Comparison of ENCODE assay signal across 34 cellular contexts in genomic region chr15:64519897-64520296, GRCh38. TPM values are rescaled to one million over a fixed set of nuclear protein-coding genes. Genes with fewer than 3 reads are reported as not detected.
DNase-seq lines count a peak whose midpoint lies in the region; ATAC-seq and TF ChIP-seq lines count a peak whose summit lies in the region.
"Had no signal": no experiment of that assay in that cellular context is flagged by ENCODE, and none has a peak within 500 bp of the region (broad histone marks: within the 10 kb centered on the region; RNA-seq: fewer than 3 reads in every experiment).

No MANE protein-coding gene starts in this region.

- H3K27ac Mint-ChIP-seq in endodermal cell (no peak overlapping the region), type B pancreatic cell (peak overlapping the region; percentile 15)
- H3K27ac Mint-ChIP-seq: activated CD8-positive, alpha-beta T cell treated with anti-CD3 and anti-CD28 coated beads, Interleukin-2, amount 10 ng/mL, durations not matched to agents 7 days and 5 days; activated naive CD8-positive, alpha-beta T cell treated with anti-CD3 and anti-CD28 coated beads, Interleukin-2, amount 10 ng/mL, durations not matched to agents 7 days and 5 days; B cell; nephron progenitor cell had no signal

- TF ChIP-seq CTCF in RWPE2 (IDR thresholded peaks at IDR 0.05; ENCODE audit: poor library complexity, severe bottlenecking) (peak; percentile 24), endodermal cell (conservative IDR thresholded peaks at IDR 0.05) (peak; percentile 50), type B pancreatic cell (conservative IDR thresholded peaks at IDR 0.05) (no peak), upper lobe of right lung (IDR thresholded peaks at IDR 0.05) (no peak)

- H3K9me3 Mint-ChIP-seq in endodermal cell (no peaks in the 10 kb centered on the region), type B pancreatic cell (no peaks in the 10 kb centered on the region)
- H3K9me3 Mint-ChIP-seq: activated naive CD8-positive, alpha-beta T cell treated with anti-CD3 and anti-CD28 coated beads, Interleukin-2, amount 10 ng/mL, durations not matched to agents 7 days and 5 days; nephron progenitor cell had no signal

- no peak overlapping the region for H3K4me3 Mint-ChIP-seq in endodermal cell
- no peak overlapping the region for H3K4me3 Mint-ChIP-seq in type B pancreatic cell
- H3K4me3 Mint-ChIP-seq: activated CD8-positive, alpha-beta T cell treated with anti-CD3 and anti-CD28 coated beads, Interleukin-2, amount 10 ng/mL, durations not matched to agents 7 days and 5 days; activated naive CD8-positive, alpha-beta T cell treated with anti-CD3 and anti-CD28 coated beads, Interleukin-2, amount 10 ng/mL, durations not matched to agents 7 days and 5 days; B cell; nephron progenitor cell had no signal

- H3K9me3 ChIP-seq in RWPE2 (ENCODE audit: severe bottlenecking) (no peaks in the 10 kb centered on the region), endodermal cell (ENCODE audit: control insufficient read depth, low read length) (no peaks in the 10 kb centered on the region), upper lobe of right lung (no peaks in the 10 kb centered on the region)
- H3K9me3 ChIP-seq: esophagus squamous epithelium, gastrocnemius medialis, mucosa of descending colon, thyroid gland had no signal

- H3K36me3 ChIP-seq in RWPE2 (ENCODE audit: low read depth) (peaks cover 17% of the 10 kb centered on the region; the same call in 1 of the 2 replicates), endodermal cell (ENCODE audit: control insufficient read depth, insufficient read depth, low read length) (peaks cover 14% of the 10 kb centered on the region), upper lobe of right lung (no peaks in the 10 kb centered on the region)
- H3K36me3 ChIP-seq: esophagus squamous epithelium, gastrocnemius medialis, thyroid gland had no signal

- H3K4me3 ChIP-seq in RWPE2 (ENCODE audit: severe bottlenecking): no peak overlapping the region
- no peak overlapping the region for H3K4me3 ChIP-seq in endodermal cell (ENCODE audit: low read length)
- no peak overlapping the region for H3K4me3 ChIP-seq in upper lobe of right lung
- H3K4me3 ChIP-seq: esophagus squamous epithelium, gastrocnemius medialis, mucosa of descending colon, thyroid gland had no signal

- H3K27me3 ChIP-seq in RWPE2 (ENCODE audit: insufficient read depth, poor library complexity, severe bottlenecking) (no peaks in the 10 kb centered on the region), endodermal cell (ENCODE audit: control insufficient read depth, insufficient read depth, low read length, poor library complexity, severe bottlenecking) (no peaks in the 10 kb centered on the region), upper lobe of right lung (no peaks in the 10 kb centered on the region)
- H3K27me3 ChIP-seq: esophagus squamous epithelium, gastrocnemius medialis, thyroid gland had no signal

- peak; percentile 2 for DNase-seq in DMS53 (lab: John Stamatoyannopoulos, UW)
- DNase-seq in DMS53 treated with DMSO at 0.1 percent for 48 hours (lab: John Stamatoyannopoulos, UW; ENCODE audit: unreplicated experiment): no peak
- no peak for DNase-seq in RWPE2 (ENCODE audit: low spot score)
- no peak for DNase-seq in endodermal cell
- no peak for DNase-seq in type B pancreatic cell (ENCODE audit: extremely low spot score, unreplicated experiment)
- no peak for DNase-seq in upper lobe of right lung
- DNase-seq: activated CD4-positive, alpha-beta T cell treated with anti-CD3 and anti-CD28 coated beads for 1 hour; activated CD8-positive, alpha-beta T cell treated with anti-CD3 and anti-CD28 coated beads, Interleukin-2, amount 10 ng/mL, durations not matched to agents 7 days and 5 days; activated effector memory CD4-positive, alpha-beta T cell treated with Interleukin-2 at 50 U/mL for 16 hours; activated naive CD8-positive, alpha-beta T cell treated with anti-CD3 and anti-CD28 coated beads, Interleukin-2, amount 10 ng/mL, durations not matched to agents 7 days and 5 days; activated T-cell treated with anti-CD3 and anti-CD28 coated beads for 4 hours; DMS79 treated with DMSO at 0.1 percent for 48 hours; effector memory CD4-positive, alpha-beta T cell; esophagus squamous epithelium; gastrocnemius medialis; H7; hippocampal formation; mucosa of descending colon; NCI-H1092 treated with DMSO at 0.1 percent for 48 hours; NCI-H1930; NCI-H226; NCI-H748 treated with DMSO at 0.1 percent for 48 hours; nephron progenitor cell; PC-3; right cardiac atrium; SHP77 treated with DMSO at 0.1 percent for 48 hours; stimulated activated CD4-positive, alpha-beta T cell treated with anti-CD3 and anti-CD28 coated beads, Interleukin-12 subunit alpha, Interleukin-12 subunit beta, amount 100 ng/mL, for 4 hours; stimulated activated CD4-positive, alpha-beta T cell treated with anti-CD3 and anti-CD28 coated beads, Interleukin-4, amount 100 ng/mL, for 24 hours; stimulated activated naive CD8-positive, alpha-beta T cell treated with anti-CD3 and anti-CD28 coated beads, Interleukin-15, Interleukin-2, amounts not matched to agents 100 U/mL and 50 U/mL, for 24 hours; thyroid gland had no signal

- no peak overlapping the region for H3K9ac ChIP-seq in endodermal cell (ENCODE audit: extremely low read depth, low read length, poor library complexity, severe bottlenecking)
- H3K9ac ChIP-seq: parathyroid adenoma had no signal

- H3K27me3 Mint-ChIP-seq in endodermal cell (ENCODE audit: insufficient read depth) (no peaks in the 10 kb centered on the region), type B pancreatic cell (no peaks in the 10 kb centered on the region)
- H3K27me3 Mint-ChIP-seq: activated naive CD8-positive, alpha-beta T cell treated with anti-CD3 and anti-CD28 coated beads, Interleukin-2, amount 10 ng/mL, durations not matched to agents 7 days and 5 days; B cell had no signal

- no peak for ATAC-seq in RWPE2 (ENCODE audit: low read depth)
- ATAC-seq in upper lobe of right lung: no peak
- no peak for ATAC-seq in HG03521 (IDR thresholded peaks at IDR 0.05; ENCODE audit: unreplicated experiment)
- ATAC-seq in GM18511 (IDR thresholded peaks at IDR 0.05; ENCODE audit: unreplicated experiment): no peak
- ATAC-seq: activated CD8-positive, alpha-beta T cell treated with anti-CD3 and anti-CD28 coated beads, Interleukin-2, amount 10 ng/mL, durations not matched to agents 7 days and 5 days; gastrocnemius medialis; mucosa of descending colon; PC-3; right cardiac atrium; stimulated activated naive CD8-positive, alpha-beta T cell treated with anti-CD3 and anti-CD28 coated beads, Interleukin-15, Interleukin-2, amounts not matched to agents 100 U/mL and 50 U/mL, for 24 hours had no signal

- H3K4me1 ChIP-seq in RWPE2 (ENCODE audit: insufficient read depth, poor library complexity, severe bottlenecking) (peaks cover 36% of the 10 kb centered on the region), endodermal cell (ENCODE audit: control insufficient read depth, insufficient read depth, low read length) (peaks cover 14% of the 10 kb centered on the region), upper lobe of right lung (peaks cover 32% of the 10 kb centered on the region)

- no peak overlapping the region for H3K27ac ChIP-seq in RWPE2 (ENCODE audit: poor library complexity, severe bottlenecking)
- H3K27ac ChIP-seq in endodermal cell (ENCODE audit: low read depth, low read length): no peak overlapping the region
- H3K27ac ChIP-seq in upper lobe of right lung: no peak overlapping the region
- H3K27ac ChIP-seq: esophagus squamous epithelium, gastrocnemius medialis, parathyroid adenoma, thyroid gland had no signal

- H3K4me1 Mint-ChIP-seq in endodermal cell (peaks cover 37% of the 10 kb centered on the region), type B pancreatic cell (ENCODE audit: unreplicated experiment) (peaks cover 46% of the 10 kb centered on the region)

- H3K36me3 Mint-ChIP-seq in endodermal cell (ENCODE audit: low read depth) (peaks cover 16% of the 10 kb centered on the region), type B pancreatic cell (peaks cover 8% of the 10 kb centered on the region)

- intact Hi-C loops in upper lobe of right lung (cut with DNase I): no loop called here

RNA-seq across cellular contexts. Expression of gene ZNF609, which starts 59.5 kb away (rescaled TPM):
- total RNA-seq in endodermal cell (10 to 100 TPM; 52.3 to 54.8 TPM), type B pancreatic cell (ENCODE audit: low replicate concordance) (51.5 and 53.1 TPM in 2 replicates), upper lobe of right lung (45.4 TPM)
- polyA plus RNA-seq in endodermal cell (2013, experiment 1 of 2): 35.4 TPM
- polyA plus RNA-seq in endodermal cell (2013, experiment 2 of 2): 33.2 TPM

Comparison
In these comparisons a context has a peak if more than half of its experiments do, and no peak if none do; other contexts are left out.
1. CTCF ChIP-seq: peak in RWPE2 (single experiment) and endodermal cell (single experiment); none in type B pancreatic cell (single experiment) and upper lobe of right lung (single experiment).